In genomic region chr15:67170143-67170885, GRCh38 we compare ENCODE assay signal across 22 cellular contexts.
DNase-seq lines count a peak whose midpoint lies in the region; ATAC-seq and TF ChIP-seq lines count a peak whose summit lies in the region.
"Had no signal": no experiment of that assay in that cellular context is flagged by ENCODE, and none has a peak within 500 bp of the region (broad histone marks: within the 10 kb centered on the region; RNA-seq: fewer than 3 reads in every experiment).

No MANE protein-coding gene starts in this region.

- H3K9me3 Mint-ChIP-seq in nephron: no peaks in the 10 kb centered on the region
- no peaks in the 10 kb centered on the region for H3K9me3 Mint-ChIP-seq in activated CD8-positive, alpha-beta T cell treated with anti-CD3 and anti-CD28 coated beads, Interleukin-2, amount 10 ng/mL, durations not matched to agents 7 days and 5 days (ENCODE audit: insufficient read depth)
- H3K9me3 Mint-ChIP-seq: GM23338, mesothelial cell of epicardium, neural progenitor cell had no signal

- H3K27me3 ChIP-seq in SJCRH30: no peaks in the 10 kb centered on the region
- H3K27me3 ChIP-seq: cardiac muscle cell, neural progenitor cell, spleen had no signal

- H3K4me3 Mint-ChIP-seq in nephron: peak overlapping the region in 2 of 3 experiments; percentile 24 to 26
- H3K4me3 Mint-ChIP-seq in activated CD8-positive, alpha-beta T cell treated with anti-CD3 and anti-CD28 coated beads, Interleukin-2, amount 10 ng/mL, durations not matched to agents 7 days and 5 days: no peak overlapping the region
- H3K4me3 Mint-ChIP-seq: GM23338, mesothelial cell of epicardium, neural progenitor cell had no signal

- peaks cover 13% of the 10 kb centered on the region; the same call in 1 of the 2 replicates for H3K36me3 ChIP-seq in SJCRH30
- H3K36me3 ChIP-seq: neural progenitor cell had no signal

- TF ChIP-seq CTCF in nephron (IDR thresholded peaks at IDR 0.05; ENCODE audit: unreplicated experiment in 3 of 3): no peak

- DNase-seq in left ventricle myocardium superior (peak; percentile 23), Right ventricle myocardium superior (no peak), SJCRH30 (peak; percentile 30 to 55), iPS-NIHi11 (ENCODE audit: low spot score) (no peak)
- no peak for DNase-seq in activated CD8-positive, alpha-beta T cell treated with anti-CD3 and anti-CD28 coated beads, Interleukin-2, amount 10 ng/mL, durations not matched to agents 7 days and 5 days
- DNase-seq: Caco-2; left cardiac atrium; NCI-H1930; NCI-H510A; spleen; stimulated activated CD4-positive, alpha-beta T cell treated with anti-CD3 and anti-CD28 coated beads, Interleukin-4, amount 100 ng/mL, for 4 hours; substantia nigra had no signal

- ATAC-seq in left ventricle myocardium superior: no peak
- ATAC-seq in Right ventricle myocardium superior (ENCODE audit: poor library complexity): no peak
- ATAC-seq in HG02870 (IDR thresholded peaks at IDR 0.05; ENCODE audit: unreplicated experiment): no peak
- ATAC-seq in activated CD8-positive, alpha-beta T cell treated with anti-CD3 and anti-CD28 coated beads, Interleukin-2, amount 10 ng/mL, durations not matched to agents 7 days and 5 days: no peak
- ATAC-seq: esophagus mucosa, GM23338, left cardiac atrium had no signal

- POLR2A ChIA-PET in activated CD8-positive, alpha-beta T cell treated with anti-CD3 and anti-CD28 coated beads, Interleukin-2, amount 10 ng/mL, durations not matched to agents 7 days and 5 days (lab: Charles Lee): no interaction called here

- intact Hi-C loops in left ventricle myocardium superior (cut with micrococcal nuclease) (no loop called here), Right ventricle myocardium superior (cut with DNase I) (no loop called here)

- H3K9me3 ChIP-seq in SJCRH30 (replicated peaks): no peaks in the 10 kb centered on the region
- H3K9me3 ChIP-seq: Caco-2, prostate gland, spleen had no signal

- no peaks in the 10 kb centered on the region for H3K27me3 Mint-ChIP-seq in nephron (ENCODE audit: low read depth)
- H3K27me3 Mint-ChIP-seq in activated CD8-positive, alpha-beta T cell treated with anti-CD3 and anti-CD28 coated beads, Interleukin-2, amount 10 ng/mL, durations not matched to agents 7 days and 5 days (ENCODE audit: low read depth): no peaks in the 10 kb centered on the region

- CTCF ChIA-PET in activated CD8-positive, alpha-beta T cell treated with anti-CD3 and anti-CD28 coated beads, Interleukin-2, amount 10 ng/mL, durations not matched to agents 7 days and 5 days (lab: Charles Lee): no interaction called here

- H3K4me1 Mint-ChIP-seq in nephron: peaks cover 95% of the 10 kb centered on the region
- peaks cover 18% of the 10 kb centered on the region for H3K4me1 Mint-ChIP-seq in activated CD8-positive, alpha-beta T cell treated with anti-CD3 and anti-CD28 coated beads, Interleukin-2, amount 10 ng/mL, durations not matched to agents 7 days and 5 days (ENCODE audit: low read depth)

- peaks cover 22% of the 10 kb centered on the region for H3K4me1 ChIP-seq in SJCRH30

- peaks cover 83% of the 10 kb centered on the region for H3K36me3 Mint-ChIP-seq in nephron (ENCODE audit: low read depth)
- peaks cover 58% of the 10 kb centered on the region for H3K36me3 Mint-ChIP-seq in activated CD8-positive, alpha-beta T cell treated with anti-CD3 and anti-CD28 coated beads, Interleukin-2, amount 10 ng/mL, durations not matched to agents 7 days and 5 days (ENCODE audit: low read depth)

- peak overlapping the region; percentile 64 to 67 (median 65) for H3K27ac Mint-ChIP-seq in nephron
- H3K27ac Mint-ChIP-seq in activated CD8-positive, alpha-beta T cell treated with anti-CD3 and anti-CD28 coated beads, Interleukin-2, amount 10 ng/mL, durations not matched to agents 7 days and 5 days: no peak overlapping the region
- H3K27ac Mint-ChIP-seq: GM23338, mesothelial cell of epicardium, neural progenitor cell had no signal

- H3K4me3 ChIP-seq in SJCRH30: no peak overlapping the region
- H3K4me3 ChIP-seq: cardiac muscle cell, GM23338, neural progenitor cell, prostate gland, spleen had no signal

- H3K27ac ChIP-seq in SJCRH30: no peak overlapping the region
- H3K27ac ChIP-seq: cardiac muscle cell, KMS-11, neural progenitor cell, prostate gland, RWPE1, spleen had no signal

Comparison
In these comparisons a context has a peak if more than half of its experiments do, and no peak if none do; other contexts are left out.
1. DNase-seq: peak in left ventricle myocardium superior (single experiment) and SJCRH30 (2 of 2); none in Right ventricle myocardium superior (single experiment), iPS-NIHi11 (single experiment) and activated CD8-positive, alpha-beta T cell treated with anti-CD3 and anti-CD28 coated beads, Interleukin-2, amount 10 ng/mL, durations not matched to agents 7 days and 5 days (single experiment).